ENCODE assay signal across 16 cellular contexts in genomic region chr6:139189665-139190064, GRCh38. TPM values are rescaled to one million over a fixed set of nuclear protein-coding genes. Genes with fewer than 3 reads are reported as not detected.
DNase-seq lines count a peak whose midpoint lies in the region; ATAC-seq and TF ChIP-seq lines count a peak whose summit lies in the region.
"Had no signal": no experiment of that assay in that cellular context is flagged by ENCODE, and none has a peak within 500 bp of the region (broad histone marks: within the 10 kb centered on the region; RNA-seq: fewer than 3 reads in every experiment).

No MANE protein-coding gene starts in this region.

- no peak overlapping the region for H3K27ac ChIP-seq in CD8-positive, alpha-beta T cell (ENCODE audit: low read depth, low read length)
- no peak overlapping the region for H3K27ac ChIP-seq in stomach
- no peak overlapping the region for H3K27ac ChIP-seq in caudate nucleus (ENCODE audit: low read depth, low read length)
- H3K27ac ChIP-seq: C4-2B, GM23248, HL-60 had no signal

- H3K4me1 Mint-ChIP-seq in activated naive CD4-positive, alpha-beta T cell treated with anti-CD3 and anti-CD28 coated beads, Interleukin-2, amount 50 U/mL, for 24 hours = peaks cover 45% of the 10 kb centered on the region
- peaks cover 26% of the 10 kb centered on the region for H3K4me1 Mint-ChIP-seq in CD8-positive, alpha-beta T cell (ENCODE audit: low read depth)
- H3K4me1 Mint-ChIP-seq in T-cell (peaks cover 16 to 37% (median 27%) of the 10 kb centered on the region in 3 donors), glutamatergic neuron (ENCODE audit: low read depth, unreplicated experiment) (peaks cover 18% of the 10 kb centered on the region)

- H3K4me3 Mint-ChIP-seq in activated naive CD4-positive, alpha-beta T cell treated with anti-CD3 and anti-CD28 coated beads, Interleukin-2, amount 50 U/mL, for 24 hours = no peak overlapping the region
- H3K4me3 Mint-ChIP-seq in CD8-positive, alpha-beta T cell = no peak overlapping the region
- H3K4me3 Mint-ChIP-seq in T-cell (no peak overlapping the region), glutamatergic neuron (ENCODE audit: unreplicated experiment) (no peak overlapping the region)
- H3K4me3 Mint-ChIP-seq: CD4-positive, alpha-beta memory T cell had no signal

- H3K27me3 ChIP-seq in CD8-positive, alpha-beta T cell (ENCODE audit: insufficient read depth, low read length) = no peaks in the 10 kb centered on the region
- H3K27me3 ChIP-seq in stomach = no peaks in the 10 kb centered on the region

- TF ChIP-seq EP300 in stomach (IDR thresholded peaks at IDR 0.05) = no peak

- H3K36me3 ChIP-seq in CD8-positive, alpha-beta T cell (ENCODE audit: insufficient read depth, low read length) = no peaks in the 10 kb centered on the region
- no peaks in the 10 kb centered on the region for H3K36me3 ChIP-seq in stomach
- H3K36me3 ChIP-seq: HAP-1 had no signal

- peak overlapping the region; percentile 17 for H3K27ac Mint-ChIP-seq in activated naive CD4-positive, alpha-beta T cell treated with anti-CD3 and anti-CD28 coated beads, Interleukin-2, amount 50 U/mL, for 24 hours
- peak overlapping the region; percentile 30 for H3K27ac Mint-ChIP-seq in CD8-positive, alpha-beta T cell
- H3K27ac Mint-ChIP-seq in T-cell = peak overlapping the region; percentile 13 to 49
- H3K27ac Mint-ChIP-seq in glutamatergic neuron (ENCODE audit: unreplicated experiment) = peak overlapping the region; percentile 54
- H3K27ac Mint-ChIP-seq: CD4-positive, alpha-beta memory T cell had no signal

- TF ChIP-seq CTCF in CD8-positive, alpha-beta T cell (IDR thresholded peaks at IDR 0.05) = no peak
- TF ChIP-seq CTCF in glutamatergic neuron (IDR thresholded peaks at IDR 0.05; ENCODE audit: partially characterized antibody, unreplicated experiment) (no peak), stomach (IDR thresholded peaks at IDR 0.05) (no peak)

- H3K36me3 Mint-ChIP-seq in activated naive CD4-positive, alpha-beta T cell treated with anti-CD3 and anti-CD28 coated beads, Interleukin-2, amount 50 U/mL, for 24 hours = peaks cover 12% of the 10 kb centered on the region
- peaks cover 10% of the 10 kb centered on the region for H3K36me3 Mint-ChIP-seq in CD8-positive, alpha-beta T cell
- H3K36me3 Mint-ChIP-seq in T-cell (peaks cover 12% of the 10 kb centered on the region), glutamatergic neuron (ENCODE audit: unreplicated experiment) (no peaks in the 10 kb centered on the region)

- no peak overlapping the region for H3K4me3 ChIP-seq in CD8-positive, alpha-beta T cell (ENCODE audit: low read depth, low read length)
- no peak overlapping the region for H3K4me3 ChIP-seq in stomach
- H3K4me3 ChIP-seq: GM23248, HAP-1 had no signal

- TF ChIP-seq POLR2A in stomach (IDR thresholded peaks at IDR 0.05) = no peak

- H3K9me3 Mint-ChIP-seq in activated naive CD4-positive, alpha-beta T cell treated with anti-CD3 and anti-CD28 coated beads, Interleukin-2, amount 50 U/mL, for 24 hours = no peaks in the 10 kb centered on the region
- no peaks in the 10 kb centered on the region for H3K9me3 Mint-ChIP-seq in CD8-positive, alpha-beta T cell
- peaks cover 0 to 2% (median 0%) of the 10 kb centered on the region in 3 donors for H3K9me3 Mint-ChIP-seq in T-cell
- peaks cover 11% of the 10 kb centered on the region for H3K9me3 Mint-ChIP-seq in glutamatergic neuron (ENCODE audit: unreplicated experiment)
- H3K9me3 Mint-ChIP-seq: CD4-positive, alpha-beta memory T cell had no signal

- intact Hi-C loops in CD8-positive, alpha-beta T cell (cut with DNase I, micrococcal nuclease) = no loop called here
- intact Hi-C loops in stomach (cut with DNase I; ENCODE audit: low total_unique reads) = no loop called here

- no peak for ATAC-seq in CD8-positive, alpha-beta T cell
- ATAC-seq in T-cell (replicated peaks in 1 of 4) = no peak

- POLR2A ChIA-PET in CD8-positive, alpha-beta T cell (lab: Charles Lee) = interaction anchor here (1.1 to 1.7 kb wide), 3 partner anchors 10 to 185 kb away, joined by 3 to 5 read pairs (median 3); partner anchors contain the start of genes ABRACL and CITED2
- POLR2A ChIA-PET in T-cell (lab: Charles Lee) = no interaction called here

- CTCF ChIA-PET in CD8-positive, alpha-beta T cell (lab: Charles Lee) = interaction anchor here (1.2 kb wide), 1 partner anchor 27 kb away, joined by 5 read pairs; no protein-coding TSS in a partner anchor
- CTCF ChIA-PET in T-cell (lab: Charles Lee) = interaction anchor here in 1 of 2 donors (0.7 kb wide), 1 partner anchor 41 kb away, joined by 3 read pairs; no protein-coding TSS in a partner anchor

- H3K9me3 ChIP-seq in CD8-positive, alpha-beta T cell (ENCODE audit: low read length) = no peaks in the 10 kb centered on the region
- no peaks in the 10 kb centered on the region for H3K9me3 ChIP-seq in stomach
- H3K9me3 ChIP-seq: HAP-1 had no signal

- 82 to 91% (median 89%) methylated on average over 3 of the region's 3 CpGs for WGBS in stomach, 5 donors

- H3K4me1 ChIP-seq in CD8-positive, alpha-beta T cell (ENCODE audit: insufficient read depth, low read length) = peaks cover 5% of the 10 kb centered on the region
- H3K4me1 ChIP-seq in stomach = no peaks in the 10 kb centered on the region
- H3K4me1 ChIP-seq: HAP-1 had no signal

- no peak for DNase-seq in activated naive CD4-positive, alpha-beta T cell treated with Interleukin-2 at 50 U/mL for 16 hours
- DNase-seq in CD8-positive, alpha-beta T cell = no peak
- DNase-seq in T-cell = no peak
- DNase-seq in glutamatergic neuron = no peak
- no peak for DNase-seq in stomach
- DNase-seq in caudate nucleus (lab: John Stamatoyannopoulos, UW) = no peak
- DNase-seq: ACHN; Calu3; CD4-positive, alpha-beta memory T cell; GM23248; IMR-90; KBM-7 had no signal

- H3K27me3 Mint-ChIP-seq in activated naive CD4-positive, alpha-beta T cell treated with anti-CD3 and anti-CD28 coated beads, Interleukin-2, amount 50 U/mL, for 24 hours = no peaks in the 10 kb centered on the region
- H3K27me3 Mint-ChIP-seq in CD8-positive, alpha-beta T cell (ENCODE audit: low read depth) = no peaks in the 10 kb centered on the region
- no peaks in the 10 kb centered on the region for H3K27me3 Mint-ChIP-seq in T-cell
- peaks cover 5% of the 10 kb centered on the region for H3K27me3 Mint-ChIP-seq in glutamatergic neuron (ENCODE audit: unreplicated experiment)
- H3K27me3 Mint-ChIP-seq: CD4-positive, alpha-beta memory T cell had no signal

RNA-seq across cellular contexts. Expression of gene HECA, which starts 54.8 kb away (rescaled TPM):
- 100 to 1,000 TPM; 231 to 234 TPM for total RNA-seq in CD8-positive, alpha-beta T cell
- total RNA-seq in T-cell (100 to 1,000 TPM; 125 to 137 (median 131) TPM), glutamatergic neuron (ENCODE audit: unreplicated experiment) (21.0 TPM), stomach (10 to 100 TPM; 24.5 to 52.1 (median 37.7) TPM)
- polyA plus RNA-seq in stomach = 10 to 100 TPM in 1 of 3 donors, 1 to 10 TPM in 2; 7.6 to 12.8 (median 8.3) TPM
